Comparison of ENCODE assay signal across 1 cellular context in the genomic region with DNA sequence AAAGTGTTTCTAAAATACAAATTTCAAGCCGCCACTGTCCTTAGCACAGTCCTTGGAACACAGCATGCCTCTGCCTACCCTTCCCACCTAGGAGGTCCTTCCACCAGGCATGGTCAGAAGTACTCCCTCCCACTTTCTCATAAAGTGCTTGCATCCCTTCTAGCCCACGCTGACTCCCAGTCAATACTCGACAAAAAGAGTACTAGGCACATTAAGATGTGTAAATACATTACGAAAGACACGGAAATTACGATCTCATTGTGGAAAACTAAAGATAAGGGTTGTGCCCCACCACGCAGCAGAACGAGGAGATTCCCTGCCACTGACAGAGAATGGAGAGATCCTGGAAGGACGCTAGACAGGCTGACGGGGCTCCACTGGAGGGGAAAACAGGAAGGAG.
TF ChIP-seq lines count a peak whose summit lies in the region.

No MANE protein-coding gene starts in this region.

TF ChIP-seq in HepG2, 621 proteins besides CTCF, POLR2A, EP300 and RAD21 (continued from another document):
- TF ChIP-seq FOXP1 (IDR thresholded peaks at IDR 0.05) (no peak), FOXP1 (CRISPR knock-in tag; IDR thresholded peaks at IDR 0.05) (peak; percentile 40; the same call in 1 of the 2 replicates), MEIS2 (CRISPR knock-in tag; IDR thresholded peaks at IDR 0.05) (no peak; the same call in 1 of the 2 replicates), BCL6 (CRISPR knock-in tag; IDR thresholded peaks at IDR 0.05) (peak; percentile 58; the same call in 1 of the 2 replicates), HNRNPL (IDR thresholded peaks at IDR 0.05; ENCODE audit: low read depth, low read length) (no peak), ZSCAN30 (CRISPR knock-in tag; IDR thresholded peaks at IDR 0.05) (0 out of 2 replicates have a peak, but pooled peaks have one; percentile 51), ZKSCAN5 (CRISPR knock-in tag; IDR thresholded peaks at IDR 0.05) (no peak), NAIF1 (CRISPR knock-in tag; IDR thresholded peaks at IDR 0.05; ENCODE audit: borderline replicate concordance) (peak; percentile 72; the same call in 1 of the 2 replicates), KAT8 (CRISPR knock-in tag; IDR thresholded peaks at IDR 0.05) (peak; percentile 42; the same call in 1 of the 2 replicates), FOSL2 (CRISPR knock-in tag; IDR thresholded peaks at IDR 0.05) (peak; percentile 17; the same call in 1 of the 2 replicates), ZC3H13 (CRISPR knock-in tag; IDR thresholded peaks at IDR 0.05) (no peak), TCF7L2 (IDR thresholded peaks at IDR 0.05; ENCODE audit: low read depth, low read length) (no peak), SP5 (CRISPR knock-in tag; IDR thresholded peaks at IDR 0.05; ENCODE audit: borderline replicate concordance, low read depth) (0 out of 2 replicates have a peak, but pooled peaks have one; percentile 27), ZNF451 (CRISPR knock-in tag; IDR thresholded peaks at IDR 0.05) (0 out of 2 replicates have a peak, but pooled peaks have one; percentile 21), SOX6 (IDR thresholded peaks at IDR 0.05) (no peak), SOX6 (CRISPR knock-in tag; IDR thresholded peaks at IDR 0.05) (peak; percentile 70), ZNF570 (CRISPR knock-in tag; IDR thresholded peaks at IDR 0.05; ENCODE audit: borderline replicate concordance) (no peak), RXRB (CRISPR knock-in tag; IDR thresholded peaks at IDR 0.05; ENCODE audit: borderline replicate concordance) (0 out of 2 replicates have a peak, but pooled peaks have one; percentile 15), ZFP41 (CRISPR knock-in tag; IDR thresholded peaks at IDR 0.05; ENCODE audit: borderline replicate concordance) (no peak), NFKB2 (CRISPR knock-in tag; IDR thresholded peaks at IDR 0.05; ENCODE audit: borderline replicate concordance) (no peak), ZNF34 (CRISPR knock-in tag; IDR thresholded peaks at IDR 0.05; ENCODE audit: borderline replicate concordance) (no peak), FLYWCH1 (CRISPR knock-in tag; IDR thresholded peaks at IDR 0.05) (no peak), CREB1 (IDR thresholded peaks at IDR 0.05) (no peak), CREB1 (CRISPR knock-in tag; IDR thresholded peaks at IDR 0.05) (peak; percentile 40; the same call in 1 of the 2 replicates), GATA4 (IDR thresholded peaks at IDR 0.05; ENCODE audit: borderline replicate concordance, low read depth) (no peak)
- TF ChIP-seq, protein P1, sequence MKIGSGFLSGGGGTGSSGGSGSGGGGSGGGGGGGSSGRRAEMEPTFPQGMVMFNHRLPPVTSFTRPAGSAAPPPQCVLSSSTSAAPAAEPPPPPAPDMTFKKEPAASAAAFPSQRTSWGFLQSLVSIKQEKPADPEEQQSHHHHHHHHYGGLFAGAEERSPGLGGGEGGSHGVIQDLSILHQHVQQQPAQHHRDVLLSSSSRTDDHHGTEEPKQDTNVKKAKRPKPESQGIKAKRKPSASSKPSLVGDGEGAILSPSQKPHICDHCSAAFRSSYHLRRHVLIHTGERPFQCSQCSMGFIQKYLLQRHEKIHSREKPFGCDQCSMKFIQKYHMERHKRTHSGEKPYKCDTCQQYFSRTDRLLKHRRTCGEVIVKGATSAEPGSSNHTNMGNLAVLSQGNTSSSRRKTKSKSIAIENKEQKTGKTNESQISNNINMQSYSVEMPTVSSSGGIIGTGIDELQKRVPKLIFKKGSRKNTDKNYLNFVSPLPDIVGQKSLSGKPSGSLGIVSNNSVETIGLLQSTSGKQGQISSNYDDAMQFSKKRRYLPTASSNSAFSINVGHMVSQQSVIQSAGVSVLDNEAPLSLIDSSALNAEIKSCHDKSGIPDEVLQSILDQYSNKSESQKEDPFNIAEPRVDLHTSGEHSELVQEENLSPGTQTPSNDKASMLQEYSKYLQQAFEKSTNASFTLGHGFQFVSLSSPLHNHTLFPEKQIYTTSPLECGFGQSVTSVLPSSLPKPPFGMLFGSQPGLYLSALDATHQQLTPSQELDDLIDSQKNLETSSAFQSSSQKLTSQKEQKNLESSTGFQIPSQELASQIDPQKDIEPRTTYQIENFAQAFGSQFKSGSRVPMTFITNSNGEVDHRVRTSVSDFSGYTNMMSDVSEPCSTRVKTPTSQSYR (CRISPR knock-in tag; IDR thresholded peaks at IDR 0.05; ENCODE audit: borderline replicate concordance): 0 out of 2 replicates have a peak, but pooled peaks have one; percentile 17
- TF ChIP-seq, protein P2, sequence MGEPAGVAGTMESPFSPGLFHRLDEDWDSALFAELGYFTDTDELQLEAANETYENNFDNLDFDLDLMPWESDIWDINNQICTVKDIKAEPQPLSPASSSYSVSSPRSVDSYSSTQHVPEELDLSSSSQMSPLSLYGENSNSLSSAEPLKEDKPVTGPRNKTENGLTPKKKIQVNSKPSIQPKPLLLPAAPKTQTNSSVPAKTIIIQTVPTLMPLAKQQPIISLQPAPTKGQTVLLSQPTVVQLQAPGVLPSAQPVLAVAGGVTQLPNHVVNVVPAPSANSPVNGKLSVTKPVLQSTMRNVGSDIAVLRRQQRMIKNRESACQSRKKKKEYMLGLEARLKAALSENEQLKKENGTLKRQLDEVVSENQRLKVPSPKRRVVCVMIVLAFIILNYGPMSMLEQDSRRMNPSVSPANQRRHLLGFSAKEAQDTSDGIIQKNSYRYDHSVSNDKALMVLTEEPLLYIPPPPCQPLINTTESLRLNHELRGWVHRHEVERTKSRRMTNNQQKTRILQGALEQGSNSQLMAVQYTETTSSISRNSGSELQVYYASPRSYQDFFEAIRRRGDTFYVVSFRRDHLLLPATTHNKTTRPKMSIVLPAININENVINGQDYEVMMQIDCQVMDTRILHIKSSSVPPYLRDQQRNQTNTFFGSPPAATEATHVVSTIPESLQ (CRISPR knock-in tag; conservative IDR thresholded peaks at IDR 0.05): no peak
- TF ChIP-seq, protein P3, sequence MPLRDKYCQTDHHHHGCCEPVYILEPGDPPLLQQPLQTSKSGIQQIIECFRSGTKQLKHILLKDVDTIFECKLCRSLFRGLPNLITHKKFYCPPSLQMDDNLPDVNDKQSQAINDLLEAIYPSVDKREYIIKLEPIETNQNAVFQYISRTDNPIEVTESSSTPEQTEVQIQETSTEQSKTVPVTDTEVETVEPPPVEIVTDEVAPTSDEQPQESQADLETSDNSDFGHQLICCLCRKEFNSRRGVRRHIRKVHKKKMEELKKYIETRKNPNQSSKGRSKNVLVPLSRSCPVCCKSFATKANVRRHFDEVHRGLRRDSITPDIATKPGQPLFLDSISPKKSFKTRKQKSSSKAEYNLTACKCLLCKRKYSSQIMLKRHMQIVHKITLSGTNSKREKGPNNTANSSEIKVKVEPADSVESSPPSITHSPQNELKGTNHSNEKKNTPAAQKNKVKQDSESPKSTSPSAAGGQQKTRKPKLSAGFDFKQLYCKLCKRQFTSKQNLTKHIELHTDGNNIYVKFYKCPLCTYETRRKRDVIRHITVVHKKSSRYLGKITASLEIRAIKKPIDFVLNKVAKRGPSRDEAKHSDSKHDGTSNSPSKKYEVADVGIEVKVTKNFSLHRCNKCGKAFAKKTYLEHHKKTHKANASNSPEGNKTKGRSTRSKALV (CRISPR knock-in tag; IDR thresholded peaks at IDR 0.05): no peak
- TF ChIP-seq, protein P4, sequence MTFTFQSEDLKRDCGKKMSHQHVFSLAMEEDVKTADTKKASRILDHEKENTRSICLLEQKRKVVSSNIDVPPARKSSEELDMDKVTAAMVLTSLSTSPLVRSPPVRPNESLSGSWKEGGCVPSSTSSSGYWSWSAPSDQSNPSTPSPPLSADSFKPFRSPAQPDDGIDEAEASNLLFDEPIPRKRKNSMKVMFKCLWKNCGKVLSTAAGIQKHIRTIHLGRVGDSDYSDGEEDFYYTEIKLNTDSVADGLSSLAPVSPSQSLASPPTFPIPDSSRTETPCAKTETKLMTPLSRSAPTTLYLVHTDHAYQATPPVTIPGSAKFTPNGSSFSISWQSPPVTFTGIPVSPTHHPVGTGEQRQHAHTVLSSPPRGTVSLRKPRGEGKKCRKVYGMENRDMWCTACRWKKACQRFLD (CRISPR knock-in tag; IDR thresholded peaks at IDR 0.05; ENCODE audit: borderline replicate concordance): no peak
- TF ChIP-seq, protein P5, sequence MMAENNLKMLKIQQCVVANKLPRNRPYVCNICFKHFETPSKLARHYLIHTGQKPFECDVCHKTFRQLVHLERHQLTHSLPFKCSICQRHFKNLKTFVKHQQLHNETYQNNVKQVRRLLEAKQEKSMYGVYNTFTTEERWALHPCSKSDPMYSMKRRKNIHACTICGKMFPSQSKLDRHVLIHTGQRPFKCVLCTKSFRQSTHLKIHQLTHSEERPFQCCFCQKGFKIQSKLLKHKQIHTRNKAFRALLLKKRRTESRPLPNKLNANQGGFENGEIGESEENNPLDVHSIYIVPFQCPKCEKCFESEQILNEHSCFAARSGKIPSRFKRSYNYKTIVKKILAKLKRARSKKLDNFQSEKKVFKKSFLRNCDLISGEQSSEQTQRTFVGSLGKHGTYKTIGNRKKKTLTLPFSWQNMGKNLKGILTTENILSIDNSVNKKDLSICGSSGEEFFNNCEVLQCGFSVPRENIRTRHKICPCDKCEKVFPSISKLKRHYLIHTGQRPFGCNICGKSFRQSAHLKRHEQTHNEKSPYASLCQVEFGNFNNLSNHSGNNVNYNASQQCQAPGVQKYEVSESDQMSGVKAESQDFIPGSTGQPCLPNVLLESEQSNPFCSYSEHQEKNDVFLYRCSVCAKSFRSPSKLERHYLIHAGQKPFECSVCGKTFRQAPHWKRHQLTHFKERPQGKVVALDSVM (CRISPR knock-in tag; IDR thresholded peaks at IDR 0.05): no peak
- TF ChIP-seq, protein P6, sequence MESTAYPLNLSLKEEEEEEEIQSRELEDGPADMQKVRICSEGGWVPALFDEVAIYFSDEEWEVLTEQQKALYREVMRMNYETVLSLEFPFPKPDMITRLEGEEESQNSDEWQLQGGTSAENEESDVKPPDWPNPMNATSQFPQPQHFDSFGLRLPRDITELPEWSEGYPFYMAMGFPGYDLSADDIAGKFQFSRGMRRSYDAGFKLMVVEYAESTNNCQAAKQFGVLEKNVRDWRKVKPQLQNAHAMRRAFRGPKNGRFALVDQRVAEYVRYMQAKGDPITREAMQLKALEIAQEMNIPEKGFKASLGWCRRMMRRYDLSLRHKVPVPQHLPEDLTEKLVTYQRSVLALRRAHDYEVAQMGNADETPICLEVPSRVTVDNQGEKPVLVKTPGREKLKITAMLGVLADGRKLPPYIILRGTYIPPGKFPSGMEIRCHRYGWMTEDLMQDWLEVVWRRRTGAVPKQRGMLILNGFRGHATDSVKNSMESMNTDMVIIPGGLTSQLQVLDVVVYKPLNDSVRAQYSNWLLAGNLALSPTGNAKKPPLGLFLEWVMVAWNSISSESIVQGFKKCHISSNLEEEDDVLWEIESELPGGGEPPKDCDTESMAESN (CRISPR knock-in tag; conservative IDR thresholded peaks at IDR 0.05): no peak
- TF ChIP-seq, protein P7, sequence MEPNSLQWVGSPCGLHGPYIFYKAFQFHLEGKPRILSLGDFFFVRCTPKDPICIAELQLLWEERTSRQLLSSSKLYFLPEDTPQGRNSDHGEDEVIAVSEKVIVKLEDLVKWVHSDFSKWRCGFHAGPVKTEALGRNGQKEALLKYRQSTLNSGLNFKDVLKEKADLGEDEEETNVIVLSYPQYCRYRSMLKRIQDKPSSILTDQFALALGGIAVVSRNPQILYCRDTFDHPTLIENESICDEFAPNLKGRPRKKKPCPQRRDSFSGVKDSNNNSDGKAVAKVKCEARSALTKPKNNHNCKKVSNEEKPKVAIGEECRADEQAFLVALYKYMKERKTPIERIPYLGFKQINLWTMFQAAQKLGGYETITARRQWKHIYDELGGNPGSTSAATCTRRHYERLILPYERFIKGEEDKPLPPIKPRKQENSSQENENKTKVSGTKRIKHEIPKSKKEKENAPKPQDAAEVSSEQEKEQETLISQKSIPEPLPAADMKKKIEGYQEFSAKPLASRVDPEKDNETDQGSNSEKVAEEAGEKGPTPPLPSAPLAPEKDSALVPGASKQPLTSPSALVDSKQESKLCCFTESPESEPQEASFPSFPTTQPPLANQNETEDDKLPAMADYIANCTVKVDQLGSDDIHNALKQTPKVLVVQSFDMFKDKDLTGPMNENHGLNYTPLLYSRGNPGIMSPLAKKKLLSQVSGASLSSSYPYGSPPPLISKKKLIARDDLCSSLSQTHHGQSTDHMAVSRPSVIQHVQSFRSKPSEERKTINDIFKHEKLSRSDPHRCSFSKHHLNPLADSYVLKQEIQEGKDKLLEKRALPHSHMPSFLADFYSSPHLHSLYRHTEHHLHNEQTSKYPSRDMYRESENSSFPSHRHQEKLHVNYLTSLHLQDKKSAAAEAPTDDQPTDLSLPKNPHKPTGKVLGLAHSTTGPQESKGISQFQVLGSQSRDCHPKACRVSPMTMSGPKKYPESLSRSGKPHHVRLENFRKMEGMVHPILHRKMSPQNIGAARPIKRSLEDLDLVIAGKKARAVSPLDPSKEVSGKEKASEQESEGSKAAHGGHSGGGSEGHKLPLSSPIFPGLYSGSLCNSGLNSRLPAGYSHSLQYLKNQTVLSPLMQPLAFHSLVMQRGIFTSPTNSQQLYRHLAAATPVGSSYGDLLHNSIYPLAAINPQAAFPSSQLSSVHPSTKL (CRISPR knock-in tag; IDR thresholded peaks at IDR 0.05): peak; percentile 46
- TF ChIP-seq, protein P8, sequence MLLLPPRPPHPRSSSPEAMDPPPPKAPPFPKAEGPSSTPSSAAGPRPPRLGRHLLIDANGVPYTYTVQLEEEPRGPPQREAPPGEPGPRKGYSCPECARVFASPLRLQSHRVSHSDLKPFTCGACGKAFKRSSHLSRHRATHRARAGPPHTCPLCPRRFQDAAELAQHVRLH (CRISPR knock-in tag; IDR thresholded peaks at IDR 0.05; ENCODE audit: borderline replicate concordance, low read depth): no peak
- TF ChIP-seq, protein P9, sequence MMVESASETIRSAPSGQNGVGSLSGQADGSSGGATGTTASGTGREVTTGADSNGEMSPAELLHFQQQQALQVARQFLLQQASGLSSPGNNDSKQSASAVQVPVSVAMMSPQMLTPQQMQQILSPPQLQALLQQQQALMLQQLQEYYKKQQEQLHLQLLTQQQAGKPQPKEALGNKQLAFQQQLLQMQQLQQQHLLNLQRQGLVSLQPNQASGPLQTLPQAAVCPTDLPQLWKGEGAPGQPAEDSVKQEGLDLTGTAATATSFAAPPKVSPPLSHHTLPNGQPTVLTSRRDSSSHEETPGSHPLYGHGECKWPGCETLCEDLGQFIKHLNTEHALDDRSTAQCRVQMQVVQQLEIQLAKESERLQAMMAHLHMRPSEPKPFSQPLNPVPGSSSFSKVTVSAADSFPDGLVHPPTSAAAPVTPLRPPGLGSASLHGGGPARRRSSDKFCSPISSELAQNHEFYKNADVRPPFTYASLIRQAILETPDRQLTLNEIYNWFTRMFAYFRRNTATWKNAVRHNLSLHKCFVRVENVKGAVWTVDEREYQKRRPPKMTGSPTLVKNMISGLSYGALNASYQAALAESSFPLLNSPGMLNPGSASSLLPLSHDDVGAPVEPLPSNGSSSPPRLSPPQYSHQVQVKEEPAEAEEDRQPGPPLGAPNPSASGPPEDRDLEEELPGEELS (CRISPR knock-in tag; IDR thresholded peaks at IDR 0.05): peak; percentile 51; the same call in 1 of the 2 replicates
- TF ChIP-seq, protein P10, sequence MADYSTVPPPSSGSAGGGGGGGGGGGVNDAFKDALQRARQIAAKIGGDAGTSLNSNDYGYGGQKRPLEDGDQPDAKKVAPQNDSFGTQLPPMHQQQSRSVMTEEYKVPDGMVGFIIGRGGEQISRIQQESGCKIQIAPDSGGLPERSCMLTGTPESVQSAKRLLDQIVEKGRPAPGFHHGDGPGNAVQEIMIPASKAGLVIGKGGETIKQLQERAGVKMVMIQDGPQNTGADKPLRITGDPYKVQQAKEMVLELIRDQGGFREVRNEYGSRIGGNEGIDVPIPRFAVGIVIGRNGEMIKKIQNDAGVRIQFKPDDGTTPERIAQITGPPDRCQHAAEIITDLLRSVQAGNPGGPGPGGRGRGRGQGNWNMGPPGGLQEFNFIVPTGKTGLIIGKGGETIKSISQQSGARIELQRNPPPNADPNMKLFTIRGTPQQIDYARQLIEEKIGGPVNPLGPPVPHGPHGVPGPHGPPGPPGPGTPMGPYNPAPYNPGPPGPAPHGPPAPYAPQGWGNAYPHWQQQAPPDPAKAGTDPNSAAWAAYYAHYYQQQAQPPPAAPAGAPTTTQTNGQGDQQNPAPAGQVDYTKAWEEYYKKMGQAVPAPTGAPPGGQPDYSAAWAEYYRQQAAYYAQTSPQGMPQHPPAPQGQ (CRISPR knock-in tag; IDR thresholded peaks at IDR 0.05; ENCODE audit: borderline replicate concordance): no peak
